ENCODE assay signal across 9 cellular contexts in the genomic region with DNA sequence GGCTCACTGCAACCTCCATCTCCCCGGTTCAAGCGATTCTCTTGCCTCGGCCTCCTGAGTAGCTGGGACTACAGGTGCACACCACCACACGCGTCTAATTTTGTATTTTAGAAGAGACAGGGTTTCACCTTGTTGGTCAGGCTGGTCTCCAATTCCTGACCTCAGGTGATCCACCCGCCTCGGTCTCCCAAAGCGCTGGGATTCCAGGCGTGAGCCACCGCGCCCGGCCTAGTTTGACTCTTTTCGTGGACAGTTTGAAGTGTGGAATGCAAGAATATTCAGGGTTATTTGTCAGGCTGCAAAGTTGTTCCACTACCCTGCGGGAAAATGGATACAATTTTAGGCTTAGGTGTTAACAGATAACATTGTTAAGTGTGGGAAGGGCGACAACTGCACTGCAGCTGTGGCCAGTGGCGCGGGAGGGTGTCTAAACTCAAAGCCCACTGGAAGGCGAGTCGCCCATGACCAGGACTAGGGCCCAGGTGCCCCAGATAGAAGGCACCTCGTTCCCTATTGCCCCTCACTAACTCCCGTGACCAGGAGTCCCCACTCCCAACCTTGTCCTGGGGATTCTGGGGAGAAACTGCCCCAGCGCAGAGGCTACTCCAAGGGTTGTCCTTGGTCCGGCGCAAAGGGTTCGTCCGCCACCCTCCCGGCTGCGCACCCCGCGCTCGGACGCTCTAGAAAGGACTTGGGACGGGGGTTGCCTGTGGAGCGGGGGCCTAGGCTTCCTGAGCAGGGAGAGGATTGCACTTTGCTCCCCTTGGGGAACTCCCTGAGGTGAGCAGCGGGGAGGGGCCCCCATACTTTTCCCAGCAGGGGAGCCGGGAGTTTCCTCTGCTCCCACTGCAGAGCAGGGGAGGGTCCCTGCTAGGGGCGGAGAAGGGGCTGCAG. TPM values are rescaled to one million over a fixed set of nuclear protein-coding genes. Genes with fewer than 3 reads are reported as not detected.
DNase-seq lines count a peak whose midpoint lies in the region; TF ChIP-seq lines count a peak whose summit lies in the region.
"Had no signal": no experiment of that assay in that cellular context is flagged by ENCODE, and none has a peak within 500 bp of the region (broad histone marks: within the 10 kb centered on the region; RNA-seq: fewer than 3 reads in every experiment).

No MANE protein-coding gene starts in this region.

- peaks cover 8 to 22% (median 9%) of the 10 kb centered on the region in 3 donors for H3K27me3 Mint-ChIP-seq in CD14-positive monocyte (ENCODE audit: low read depth in 3 of 3)

- no peak overlapping the region for H2AFZ ChIP-seq in osteoblast (ENCODE audit: low read length)

- DNase-seq in CD14-positive monocyte (ENCODE audit: low spot score) (no peak), epithelial cell of proximal tubule (ENCODE audit: low read depth) (no peak), osteoblast (ENCODE audit: insufficient read length, low spot score, missing footprints) (peak; percentile 66), NCI-H2227 (lab: John Stamatoyannopoulos, UW; ENCODE audit: unreplicated experiment) (no peak), AG08396 (ENCODE audit: low spot score) (no peak)
- DNase-seq in Jurkat, Clone E6-1 (ENCODE audit: low read depth, low spot score) = no peak
- DNase-seq in central memory CD4-positive, alpha-beta T cell = no peak
- DNase-seq in activated naive CD4-positive, alpha-beta T cell treated with anti-CD3 and anti-CD28 coated beads, Interleukin-2, amount 50 U/mL, for 16 hours = no peak
- DNase-seq: NCI-H524 treated with DMSO at 0.1 percent for 48 hours had no signal

- peaks cover 31% of the 10 kb centered on the region for H3K4me1 Mint-ChIP-seq in CD14-positive monocyte

- H3K4me3 Mint-ChIP-seq in CD14-positive monocyte = peak overlapping the region; percentile 89 to 98

- TF ChIP-seq CTCF in CD14-positive monocyte (IDR thresholded peaks at IDR 0.05) = no peak
- TF ChIP-seq CTCF in epithelial cell of proximal tubule (conservative IDR thresholded peaks at IDR 0.05; ENCODE audit: low read depth, low read length) = no peak
- no peak for TF ChIP-seq CTCF in osteoblast (IDR thresholded peaks at IDR 0.05; ENCODE audit: extremely low read depth, low read depth, low read length)

- H3K27ac Mint-ChIP-seq in CD14-positive monocyte = peak overlapping the region in 4 of 7 donors; percentile 32 to 80 (median 60)

- H3K9me3 ChIP-seq in osteoblast (ENCODE audit: low read depth, low read length) = no peaks in the 10 kb centered on the region

- no peak overlapping the region for H3K27ac ChIP-seq in osteoblast (ENCODE audit: low read depth, low read length)

- H3K36me3 Mint-ChIP-seq in CD14-positive monocyte = peaks cover 15 to 21% of the 10 kb centered on the region in 2 donors

- no peaks in the 10 kb centered on the region for H3K27me3 ChIP-seq in osteoblast (ENCODE audit: insufficient read depth, low read length)

- peaks cover 26% of the 10 kb centered on the region for H3K79me2 ChIP-seq in osteoblast (ENCODE audit: insufficient read depth, low read length)

- peaks cover 20% of the 10 kb centered on the region for H3K4me1 ChIP-seq in osteoblast (ENCODE audit: insufficient read depth, low read length)

- H3K36me3 ChIP-seq in osteoblast (ENCODE audit: insufficient read depth, low read length) = peaks cover 3% of the 10 kb centered on the region

- intact Hi-C loops in CD14-positive monocyte (cut with micrococcal nuclease) = no loop called here

- H3K9me3 Mint-ChIP-seq in CD14-positive monocyte = no peaks in the 10 kb centered on the region

- H3K4me3 ChIP-seq in Jurkat, Clone E6-1 (ENCODE audit: low read length) = peak overlapping the region; percentile 42; the same call in 1 of the 2 replicates
- H3K4me3 ChIP-seq in epithelial cell of proximal tubule (ENCODE audit: low read depth, low read length) (peak overlapping the region; percentile 85), osteoblast (ENCODE audit: insufficient read depth, low read length) (no peak overlapping the region)

- H4K20me1 ChIP-seq in osteoblast (ENCODE audit: insufficient read depth, low read length) = peaks cover 19% of the 10 kb centered on the region

- peak overlapping the region; percentile 92 for H3K4me2 ChIP-seq in osteoblast (ENCODE audit: insufficient read depth, low read length)

RNA-seq across cellular contexts. Expression of a gene that starts 1.1 kb away (rescaled TPM):
- 100 to 1,000 TPM; 184 to 217 TPM for polyA plus RNA-seq in CD14-positive monocyte
- polyA plus RNA-seq in Jurkat, Clone E6-1 (2012; ENCODE audit: insufficient read depth, insufficient read length) = 682 TPM
- total RNA-seq in epithelial cell of proximal tubule (215 and 226 TPM in 2 replicates), osteoblast (331 and 455 TPM in 2 replicates)
